ENCODE assay signal across 21 cellular contexts in genomic region chr9:124849801-124850200, GRCh38. TPM values are rescaled to one million over a fixed set of nuclear protein-coding genes. Genes with fewer than 3 reads are reported as not detected.
DNase-seq lines count a peak whose midpoint lies in the region; ATAC-seq, FAIRE-seq and TF ChIP-seq lines count a peak whose summit lies in the region.
"Had no signal": no experiment of that assay in that cellular context is flagged by ENCODE, and none has a peak within 500 bp of the region (broad histone marks: within the 10 kb centered on the region; RNA-seq: fewer than 3 reads in every experiment).

No MANE protein-coding gene starts in this region.

- no peak for TF ChIP-seq CTCF in heart left ventricle (IDR thresholded peaks at IDR 0.05)
- TF ChIP-seq CTCF in K562 (IDR thresholded peaks at IDR 0.05 in 2 of 3, conservative IDR thresholded peaks at IDR 0.05 in 1 of 3; ENCODE audit: insufficient read depth in 2 of 3, low read depth in 1 of 3, low read length in 3 of 3): no peak

- H3K36me3 ChIP-seq in heart left ventricle (no peaks in the 10 kb centered on the region), K562 (ENCODE audit: control insufficient read depth, insufficient read depth, low read length) (no peaks in the 10 kb centered on the region)
- H3K36me3 ChIP-seq: esophagus squamous epithelium, Peyer's patch, stomach had no signal

- in situ Hi-C loops in K562 (cut with MboI): loop anchor here (5.0 to 10.0 kb wide), 3 partner anchors 55 to 522 kb away; partner anchors contain the start of gene NR6A1

- peak; percentile 46 to 78 (median 74) for DNase-seq in heart left ventricle
- DNase-seq in Right ventricle myocardium inferior (ENCODE audit: missing footprints): no peak
- DNase-seq in K562 (ENCODE audit: extremely low read depth in 1 of 4, low spot score in 3 of 4): no peak
- DNase-seq in iris pigment epithelial cell (ENCODE audit: low read depth): peak; percentile 79
- peak; percentile 86 for DNase-seq in skeletal muscle cell (ENCODE audit: low read depth)
- no peak for DNase-seq in activated naive CD4-positive, alpha-beta T cell treated with anti-CD3 and anti-CD28 coated beads, Interleukin-2, amount 50 U/mL, for 16 hours
- DNase-seq in activated CD4-positive, CD25-positive, alpha-beta regulatory T cell (lab: John Stamatoyannopoulos, UW): no peak
- no peak for DNase-seq in NOMO-1 treated with DMSO at 0.1 percent for 48 hours (lab: John Stamatoyannopoulos, UW; ENCODE audit: unreplicated experiment)
- DNase-seq: activated CD4-positive, alpha-beta T cell treated with anti-CD3 and anti-CD28 coated beads, Interleukin-2, amount 10 ng/mL, durations not matched to agents 24 days and 14 days; activated naive CD8-positive, alpha-beta T cell treated with anti-CD3 and anti-CD28 coated beads for 36 hours; activated T-cell treated with anti-CD3 and anti-CD28 coated beads, Interleukin-2, amount 50 U/mL, for 1 hour; Caco-2; esophagus squamous epithelium; KBM-7; NCI-H146; NCI-H524; Peyer's patch; stomach had no signal

- no peak overlapping the region for H3K4me3 ChIP-seq in heart left ventricle
- H3K4me3 ChIP-seq in K562: no peak overlapping the region
- no peak overlapping the region for H3K4me3 ChIP-seq in skeletal muscle cell (ENCODE audit: low read depth, low read length)
- H3K4me3 ChIP-seq: esophagus squamous epithelium, GM23338, Peyer's patch, stomach had no signal

- TF ChIP-seq POLR2A in heart left ventricle (IDR thresholded peaks at IDR 0.05): no peak
- no peak for TF ChIP-seq POLR2A in K562 (conservative IDR thresholded peaks at IDR 0.05)

- no TSS peak for BruUV-seq in K562 (replicated peaks; lab: Mats Ljungman, UMichigan)

- no peak overlapping the region for H3K4me2 ChIP-seq in K562 (ENCODE audit: insufficient read depth, low read length)
- H3K4me2 ChIP-seq: GM23338 had no signal

- no peaks in the 10 kb centered on the region for H3K9me1 ChIP-seq in K562 (ENCODE audit: control insufficient read depth, insufficient read depth, low read length)

- peak; percentile 80 for FAIRE-seq in K562 (lab: Jason Lieb, UNC)

- no peak overlapping the region for H2AFZ ChIP-seq in K562 (ENCODE audit: low read depth, low read length)
- H2AFZ ChIP-seq: GM23338 had no signal

- CTCF ChIA-PET in K562 (lab: Yijun Ruan, JAX; ENCODE audit: low intra/inter-chr PET ratio): interaction anchor here (1.0 kb wide), 1 partner anchor 51 kb away, joined by 3 read pairs; no protein-coding TSS in a partner anchor

- no peaks in the 10 kb centered on the region for H3K79me2 ChIP-seq in K562 (ENCODE audit: control insufficient read depth, insufficient read depth, low read length)

- no peaks in the 10 kb centered on the region for H3K27me3 ChIP-seq in heart left ventricle
- no peaks in the 10 kb centered on the region for H3K27me3 ChIP-seq in K562 (ENCODE audit: control insufficient read depth in 2 of 2, insufficient read depth in 2 of 2, low read length in 2 of 2)
- H3K27me3 ChIP-seq: esophagus squamous epithelium, Peyer's patch had no signal

- intact Hi-C loops in heart left ventricle (cut with DNase I): loop anchor here in 2 of 10 donors (10.0 kb wide), 2 partner anchors 225 to 295 kb away; partner anchors contain the start of gene SCAI (in 1 of the 2)
- intact Hi-C loops in Right ventricle myocardium inferior (cut with DNase I): loop anchor here (2.0 kb wide), 1 partner anchor 15 kb away; no protein-coding TSS in a partner anchor
- intact Hi-C loops in K562 (cut with micrococcal nuclease): loop anchor here (5.0 kb wide), 2 partner anchors 232 to 522 kb away; no protein-coding TSS in a partner anchor

- no peaks in the 10 kb centered on the region for H4K20me1 ChIP-seq in K562 (replicated peaks; ENCODE audit: control insufficient read depth, insufficient read depth, low read length)

- 44 to 61% (median 49%) methylated on average over 6 to 10 of the region's 10 CpGs for WGBS in heart left ventricle, 4 donors
- 37% methylated on average over 10 of the region's 10 CpGs for WGBS in K562 (ENCODE audit: insufficient coverage, low coverage, missing lambda C conversion rate)

- H3K9me3 ChIP-seq in heart left ventricle (no peaks in the 10 kb centered on the region), K562 (replicated peaks; ENCODE audit: control insufficient read depth, insufficient read depth, low read depth, low read length) (no peaks in the 10 kb centered on the region)
- H3K9me3 ChIP-seq: Caco-2, esophagus squamous epithelium, Peyer's patch, stomach had no signal

- POLR2A ChIA-PET in K562 (lab: Yijun Ruan, JAX): interaction anchor here (1.3 to 3.9 kb wide), 3 partner anchors 9 to 96 kb away, joined by 4 to 39 read pairs (median 5); partner anchors contain the start of genes ARPC5L and RPL35

- peak overlapping the region in 7 of 12 donors; percentile 17 to 81 (median 50) for H3K27ac ChIP-seq in heart left ventricle
- H3K27ac ChIP-seq in K562 (ENCODE audit: extremely low read depth, low read depth, low read length): no peak overlapping the region
- H3K27ac ChIP-seq: Peyer's patch, stomach had no signal

- H3K4me1 ChIP-seq in heart left ventricle (peaks cover 0 to 41% (median 20%) of the 10 kb centered on the region in 12 donors), K562 (replicated peaks in 1 of 2; ENCODE audit: control insufficient read depth in 2 of 2, insufficient read depth in 2 of 2, low read length in 2 of 2) (peaks cover 0 to 23% of the 10 kb centered on the region in 2 experiments; a peak in 3 of 5 replicates)

- TF ChIP-seq RAD21 in K562 (CRISPR knock-in tag; conservative IDR thresholded peaks at IDR 0.05 in 1 of 2, IDR thresholded peaks at IDR 0.05 in 1 of 2): no peak

- no peak overlapping the region for H3K9ac ChIP-seq in K562 (ENCODE audit: insufficient read depth in 1 of 2, low read depth in 2 of 2, low read length in 2 of 2)

- no peak for ATAC-seq in heart left ventricle
- ATAC-seq in Right ventricle myocardium inferior: no peak
- no peak for ATAC-seq in K562
- ATAC-seq: GM23338 had no signal

- no peak for TF ChIP-seq EP300 in K562 (IDR thresholded peaks at IDR 0.05; ENCODE audit: low read length)

RNA-seq across cellular contexts. Expression of gene WDR38, which starts 3.5 kb away (rescaled TPM):
- not detected for total RNA-seq in heart left ventricle
- under 1 TPM; 0.07 to 0.15 TPM for polyA plus RNA-seq in heart left ventricle
- not detected for total RNA-seq in Right ventricle myocardium inferior
- not detected in 2 replicates for total RNA-seq in K562 (2011; cell fraction: chromatin; rRNA removed; ENCODE audit: low replicate concordance)
- total RNA-seq in K562 (2011; cell fraction: nucleolus; rRNA removed): not detected in 2 replicates
- not detected in 2 replicates for total RNA-seq in K562 (2011; cell fraction: nucleoplasm; rRNA removed)
- not detected in 2 replicates for total RNA-seq in K562 (2014; rRNA removed)
- total RNA-seq in K562 (2014; rRNA removed; fragmentation: Illumina TruSeq; extraction: Trizol): not detected in 2 replicates
- total RNA-seq in K562 (2015; rRNA removed; fragmentation: Illumina TruSeq; extraction: Trizol): not detected in 2 replicates
- total RNA-seq in K562 (2021): not detected in 2 replicates
- not detected in 2 replicates for polyA plus RNA-seq in K562 (2011; rRNA removed)
- polyA plus RNA-seq in K562 (2011; cell fraction: cytosol; rRNA removed): not detected in 2 replicates
- not detected in 2 replicates for polyA plus RNA-seq in K562 (2011; cell fraction: nucleus; rRNA removed)
- polyA plus RNA-seq in K562 (2012): 0.05 TPM in 1 of 2 replicates, not detected in the other
- not detected in 2 replicates for polyA plus RNA-seq in K562 (2014; fragmentation: Illumina TruSeq; extraction: Trizol)
- polyA plus RNA-seq in K562 (2014; fragmentation: Nextera tagmentation; extraction: Ambion mirVana): not detected
- not detected in 2 replicates for polyA plus RNA-seq in K562 (2014; rRNA removed)
- not detected in 2 replicates for polyA minus RNA-seq in K562 (2011; rRNA and poly(A)+ RNA removed)
- polyA minus RNA-seq in K562 (2011; cell fraction: cytosol; rRNA and poly(A)+ RNA removed): not detected in 2 replicates
- not detected in 2 replicates for polyA minus RNA-seq in K562 (2011; cell fraction: nucleus; rRNA and poly(A)+ RNA removed)
- total RNA-seq: A172; activated CD4-positive, alpha-beta T cell treated with anti-CD3 and anti-CD28 coated beads, Interleukin-2, amount 10 ng/mL, durations not matched to agents 24 days and 14 days; activated naive CD8-positive, alpha-beta T cell treated with anti-CD3 and anti-CD28 coated beads for 36 hours; Caco-2; esophagus squamous epithelium; GM23338; Peyer's patch; skeletal muscle tissue; stomach had no signal
- polyA plus RNA-seq: GM23338, stomach had no signal

RNA-seq across cellular contexts. Expression of gene RPL35, which starts 12.0 kb away (rescaled TPM):
- 1,000 to 10,000 TPM in 3 of 9 donors, 100 to 1,000 TPM in 6; 600 to 1,072 (median 736) TPM for total RNA-seq in heart left ventricle
- 1,000 to 10,000 TPM; 2,555 to 3,054 TPM for polyA plus RNA-seq in heart left ventricle
- 752 TPM for total RNA-seq in Right ventricle myocardium inferior
- 82.3 and 233 TPM in 2 replicates for total RNA-seq in K562 (2011; cell fraction: chromatin; rRNA removed; ENCODE audit: low replicate concordance)
- 710 and 759 TPM in 2 replicates for total RNA-seq in K562 (2011; cell fraction: nucleolus; rRNA removed)
- total RNA-seq in K562 (2011; cell fraction: nucleoplasm; rRNA removed): 556 and 654 TPM in 2 replicates
- 3,379 and 5,070 TPM in 2 replicates for total RNA-seq in K562 (2014; rRNA removed)
- total RNA-seq in K562 (2014; rRNA removed; fragmentation: Illumina TruSeq; extraction: Trizol): 1,284 and 1,755 TPM in 2 replicates
- total RNA-seq in K562 (2015; rRNA removed; fragmentation: Illumina TruSeq; extraction: Trizol): 3,383 and 3,546 TPM in 2 replicates
- total RNA-seq in K562 (2021): 2,106 and 2,300 TPM in 2 replicates
- 2,343 and 2,530 TPM in 2 replicates for polyA plus RNA-seq in K562 (2011; rRNA removed)
- polyA plus RNA-seq in K562 (2011; cell fraction: cytosol; rRNA removed): 2,634 and 3,242 TPM in 2 replicates
- polyA plus RNA-seq in K562 (2011; cell fraction: nucleus; rRNA removed): 2,032 and 2,780 TPM in 2 replicates
- polyA plus RNA-seq in K562 (2012): 2,776 and 4,833 TPM in 2 replicates
- 3,405 and 3,414 TPM in 2 replicates for polyA plus RNA-seq in K562 (2014; fragmentation: Illumina TruSeq; extraction: Trizol)
- 1,000 to 10,000 TPM; 4,709 to 5,101 TPM for polyA plus RNA-seq in K562 (2014; fragmentation: Nextera tagmentation; extraction: Ambion mirVana)
- 4,604 and 5,028 TPM in 2 replicates for polyA plus RNA-seq in K562 (2014; rRNA removed)
- polyA minus RNA-seq in K562 (2011; rRNA and poly(A)+ RNA removed): 286 and 426 TPM in 2 replicates
- polyA minus RNA-seq in K562 (2011; cell fraction: cytosol; rRNA and poly(A)+ RNA removed): 256 and 334 TPM in 2 replicates
- 214 and 338 TPM in 2 replicates for polyA minus RNA-seq in K562 (2011; cell fraction: nucleus; rRNA and poly(A)+ RNA removed)

RNA-seq across cellular contexts. Expression of gene ARPC5L, which starts 12.1 kb away (rescaled TPM):
- total RNA-seq in heart left ventricle: 10 to 100 TPM; 27.0 to 56.7 (median 38.3) TPM
- polyA plus RNA-seq in heart left ventricle: 100 to 1,000 TPM in 1 of 2 donors, 10 to 100 TPM in 1; 39.7 to 102 TPM
- total RNA-seq in Right ventricle myocardium inferior: 41.8 TPM
- total RNA-seq in K562 (2011; cell fraction: chromatin; rRNA removed; ENCODE audit: low replicate concordance): 58.8 and 69.4 TPM in 2 replicates
- total RNA-seq in K562 (2011; cell fraction: nucleolus; rRNA removed): 35.7 and 42.4 TPM in 2 replicates
- total RNA-seq in K562 (2011; cell fraction: nucleoplasm; rRNA removed): 46.7 and 58.8 TPM in 2 replicates
- 63.8 and 64.3 TPM in 2 replicates for total RNA-seq in K562 (2014; rRNA removed)
- 56.8 and 63.7 TPM in 2 replicates for total RNA-seq in K562 (2014; rRNA removed; fragmentation: Illumina TruSeq; extraction: Trizol)
- total RNA-seq in K562 (2015; rRNA removed; fragmentation: Illumina TruSeq; extraction: Trizol): 63.9 and 64.1 TPM in 2 replicates
- 58.1 and 65.2 TPM in 2 replicates for total RNA-seq in K562 (2021)
- polyA plus RNA-seq in K562 (2011; rRNA removed): 62.9 and 89.7 TPM in 2 replicates
- 44.8 TPM in 2 replicates for polyA plus RNA-seq in K562 (2011; cell fraction: cytosol; rRNA removed)
- polyA plus RNA-seq in K562 (2011; cell fraction: nucleus; rRNA removed): 26.6 and 32.7 TPM in 2 replicates
- 58.5 and 69.9 TPM in 2 replicates for polyA plus RNA-seq in K562 (2012)
- polyA plus RNA-seq in K562 (2014; fragmentation: Illumina TruSeq; extraction: Trizol): 50.7 and 51.8 TPM in 2 replicates
- polyA plus RNA-seq in K562 (2014; fragmentation: Nextera tagmentation; extraction: Ambion mirVana): 10 to 100 TPM; 25.4 to 26.3 TPM
- polyA plus RNA-seq in K562 (2014; rRNA removed): 111 and 113 TPM in 2 replicates
- polyA minus RNA-seq in K562 (2011; rRNA and poly(A)+ RNA removed): 42.7 and 53.5 TPM in 2 replicates
- polyA minus RNA-seq in K562 (2011; cell fraction: cytosol; rRNA and poly(A)+ RNA removed): 15.4 and 22.6 TPM in 2 replicates
- 12.3 and 12.5 TPM in 2 replicates for polyA minus RNA-seq in K562 (2011; cell fraction: nucleus; rRNA and poly(A)+ RNA removed)

Comparison
In these comparisons a context has a peak if more than half of its experiments do, and no peak if none do; other contexts are left out.
1. DNase-seq: peak in heart left ventricle (5 of 5), iris pigment epithelial cell (single experiment) and skeletal muscle cell (single experiment); none in Right ventricle myocardium inferior (single experiment), K562 (0 of 4), activated naive CD4-positive, alpha-beta T cell treated with anti-CD3 and anti-CD28 coated beads, Interleukin-2, amount 50 U/mL, for 16 hours (single experiment), activated CD4-positive, CD25-positive, alpha-beta regulatory T cell (0 of 4) and NOMO-1 treated with DMSO at 0.1 percent for 48 hours (single experiment).